In genomic region chr11:43689167-43689566, GRCh38 we compare ENCODE assay signal across 23 cellular contexts.
"Had no signal": no experiment of that assay in that cellular context is flagged by ENCODE, and none has a peak within 500 bp of the region (broad histone marks: within the 10 kb centered on the region; RNA-seq: fewer than 3 reads in every experiment).

No MANE protein-coding gene starts in this region.

- DNase-seq: colonic mucosa; dermis blood vessel endothelial cell; foreskin melanocyte; head of caudate nucleus; hippocampal formation; lower lobe of right lung; mesenchymal stem cell; midbrain; occipital lobe; pancreas; right lobe of liver; stimulated activated CD4-positive, alpha-beta T cell treated with anti-CD3 and anti-CD28 coated beads, Interleukin-4, amount 100 ng/mL, for 1 hour; stimulated activated CD8-positive, alpha-beta memory T cell treated with anti-CD3 and anti-CD28 coated beads, Interleukin-4, amount 100 ng/mL, for 48 hours; stimulated activated naive CD8-positive, alpha-beta T cell treated with anti-CD3 and anti-CD28 coated beads, Interleukin-15, Interleukin-2, amounts not matched to agents 100 U/mL and 50 U/mL, for 24 hours; thyroid gland; uterus had no signal

- H3K9me3 Mint-ChIP-seq: natural killer cell treated with Interleukin-12 subunit alpha and Interleukin-12 subunit beta and Interleukin-15 and Interleukin-18, amount 100 ng/mL, for 72 hours; stimulated activated effector memory CD8-positive, alpha-beta T cell treated with anti-CD3 and anti-CD28 coated beads, Interleukin-12 subunit alpha, Interleukin-12 subunit beta, amount 100 ng/mL, for 72 hours had no signal

- H3K4me3 Mint-ChIP-seq: natural killer cell treated with Interleukin-12 subunit alpha and Interleukin-12 subunit beta and Interleukin-15 and Interleukin-18, amount 100 ng/mL, for 72 hours; neural progenitor cell; stimulated activated effector memory CD8-positive, alpha-beta T cell treated with anti-CD3 and anti-CD28 coated beads, Interleukin-12 subunit alpha, Interleukin-12 subunit beta, amount 100 ng/mL, for 72 hours; type B pancreatic cell had no signal

- H3K27me3 Mint-ChIP-seq: natural killer cell treated with Interleukin-12 subunit alpha and Interleukin-12 subunit beta and Interleukin-15 and Interleukin-18, amount 100 ng/mL, for 72 hours; progenitor cell of endocrine pancreas; type B pancreatic cell had no signal

- H3K4me1 ChIP-seq: colonic mucosa, uterus had no signal

- H2AFZ ChIP-seq: neural progenitor cell had no signal

- H3K36me3 ChIP-seq: colonic mucosa, lower lobe of right lung, neural progenitor cell, pancreas, right lobe of liver, suprapubic skin, thyroid gland, uterus had no signal

- H3K27me3 ChIP-seq: colonic mucosa, neural progenitor cell, pancreas, right lobe of liver, suprapubic skin, thyroid gland, uterus had no signal

- FAIRE-seq: endothelial cell of umbilical vein, pancreas had no signal

- H3K27ac ChIP-seq: colonic mucosa, neural progenitor cell, pancreas, right lobe of liver, suprapubic skin, thyroid gland, uterus had no signal

- ATAC-seq: lower lobe of right lung; natural killer cell treated with Interleukin-12 subunit alpha and Interleukin-12 subunit beta and Interleukin-15 and Interleukin-18, amount 100 ng/mL, for 72 hours; pancreas; right lobe of liver; stimulated activated effector memory CD8-positive, alpha-beta T cell treated with anti-CD3 and anti-CD28 coated beads, Interleukin-12 subunit alpha, Interleukin-12 subunit beta, amount 100 ng/mL, for 72 hours; stimulated activated naive CD8-positive, alpha-beta T cell treated with anti-CD3 and anti-CD28 coated beads, Interleukin-15, Interleukin-2, amounts not matched to agents 100 U/mL and 50 U/mL, for 24 hours had no signal

- H3K27ac Mint-ChIP-seq: natural killer cell treated with Interleukin-12 subunit alpha and Interleukin-12 subunit beta and Interleukin-15 and Interleukin-18, amount 100 ng/mL, for 72 hours; neural progenitor cell; progenitor cell of endocrine pancreas; stimulated activated effector memory CD8-positive, alpha-beta T cell treated with anti-CD3 and anti-CD28 coated beads, Interleukin-12 subunit alpha, Interleukin-12 subunit beta, amount 100 ng/mL, for 72 hours; type B pancreatic cell had no signal

- H3K4me2 ChIP-seq: neural progenitor cell had no signal

- H3K9ac ChIP-seq: neural progenitor cell had no signal

- H3K4me3 ChIP-seq: colonic mucosa, lower lobe of right lung, neural progenitor cell, pancreas, right lobe of liver, suprapubic skin, thyroid gland, uterus had no signal

- H3K9me3 ChIP-seq: colonic mucosa, lower lobe of right lung, pancreas, right lobe of liver, suprapubic skin, thyroid gland, uterus had no signal
